Comparison of ENCODE assay signal across 8 cellular contexts in genomic region chr2:182716665-182716990, GRCh38. TPM values are rescaled to one million over a fixed set of nuclear protein-coding genes. Genes with fewer than 3 reads are reported as not detected.
DNase-seq lines count a peak whose midpoint lies in the region; ATAC-seq lines count a peak whose summit lies in the region.

No MANE protein-coding gene starts in this region.

- peaks cover 25% of the 10 kb centered on the region for H3K4me1 Mint-ChIP-seq in stimulated activated memory B cell treated with anti-CD40 and anti-IgM and Interleukin-4, amounts not matched to agents 10 μg/mL and 1 μg/mL and 100 μg/mL, for 72 hours

- DNase-seq in NCI-H2081 (lab: John Stamatoyannopoulos, UW) (peak; percentile 51 to 54), NCI-H2081 treated with DMSO at 0.1 percent for 48 hours (lab: John Stamatoyannopoulos, UW) (no peak), HuH-7 (ENCODE audit: low spot score) (peak; percentile 32), T47D (ENCODE audit: low read depth in 1 of 2, low spot score in 1 of 2) (peak; percentile 18 to 41), mucosa of gallbladder (ENCODE audit: low spot score) (peak; percentile 16), sciatic nerve (ENCODE audit: low spot score) (no peak), KG1 (lab: John Stamatoyannopoulos, UW) (no peak)

- no peak overlapping the region for H3K4me3 Mint-ChIP-seq in stimulated activated memory B cell treated with anti-CD40 and anti-IgM and Interleukin-4, amounts not matched to agents 10 μg/mL and 1 μg/mL and 100 μg/mL, for 72 hours

- no peaks in the 10 kb centered on the region for H3K9me3 Mint-ChIP-seq in stimulated activated memory B cell treated with anti-CD40 and anti-IgM and Interleukin-4, amounts not matched to agents 10 μg/mL and 1 μg/mL and 100 μg/mL, for 72 hours

- no peak overlapping the region for H3K27ac Mint-ChIP-seq in stimulated activated memory B cell treated with anti-CD40 and anti-IgM and Interleukin-4, amounts not matched to agents 10 μg/mL and 1 μg/mL and 100 μg/mL, for 72 hours

- in situ Hi-C loops in T47D (cut with HindIII; ENCODE audit: low pct_unique_long_range_greater_than_20kb, low sequenced_read_pairs) = no loop called here

- H3K27me3 Mint-ChIP-seq in stimulated activated memory B cell treated with anti-CD40 and anti-IgM and Interleukin-4, amounts not matched to agents 10 μg/mL and 1 μg/mL and 100 μg/mL, for 72 hours = no peaks in the 10 kb centered on the region

- intact Hi-C loops in sciatic nerve (cut with DNase I) = no loop called here

- peaks cover 6% of the 10 kb centered on the region for H3K36me3 Mint-ChIP-seq in stimulated activated memory B cell treated with anti-CD40 and anti-IgM and Interleukin-4, amounts not matched to agents 10 μg/mL and 1 μg/mL and 100 μg/mL, for 72 hours

- ATAC-seq in sciatic nerve = no peak
- ATAC-seq in stimulated activated memory B cell treated with anti-CD40 and anti-IgM and Interleukin-4, amounts not matched to agents 10 μg/mL and 1 μg/mL and 100 μg/mL, for 72 hours = no peak

RNA-seq across cellular contexts. Expression of gene DNAJC10, which starts 0.6 kb away (rescaled TPM):
- total RNA-seq in mucosa of gallbladder (120 TPM), sciatic nerve (108 TPM)

Comparison
In these comparisons a context has a peak if more than half of its experiments do, and no peak if none do; other contexts are left out.
1. DNase-seq: peak in NCI-H2081 (2 of 2), HuH-7 (single experiment), T47D (2 of 2) and mucosa of gallbladder (single experiment); none in NCI-H2081 treated with DMSO at 0.1 percent for 48 hours (single experiment), sciatic nerve (single experiment) and KG1 (single experiment).